In the genomic region with DNA sequence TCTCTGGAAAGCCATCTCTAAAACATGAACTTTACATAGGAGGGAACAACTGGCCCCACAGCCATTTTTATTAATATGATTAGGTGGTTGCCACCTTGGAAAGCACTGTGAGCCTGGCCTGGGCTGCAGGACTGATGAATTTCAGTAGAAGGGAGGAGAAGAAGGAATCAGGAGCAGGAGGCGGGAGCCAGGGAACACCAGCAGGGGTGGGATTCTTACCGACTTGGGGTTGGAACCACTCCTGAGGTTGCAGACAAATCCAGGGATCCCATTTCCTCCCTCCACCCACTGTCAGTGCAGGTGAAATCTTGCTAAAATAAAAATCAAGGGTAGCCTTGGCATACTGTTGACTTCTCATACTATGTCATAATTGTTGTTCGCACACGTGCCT, we compare ENCODE assay signal across 19 cellular contexts. TPM values are rescaled to one million over a fixed set of nuclear protein-coding genes. Genes with fewer than 3 reads are reported as not detected.
DNase-seq lines count a peak whose midpoint lies in the region; ATAC-seq, FAIRE-seq and TF ChIP-seq lines count a peak whose summit lies in the region.
"Had no signal": no experiment of that assay in that cellular context is flagged by ENCODE, and none has a peak within 500 bp of the region (broad histone marks: within the 10 kb centered on the region; RNA-seq: fewer than 3 reads in every experiment).

No MANE protein-coding gene starts in this region.

- intact Hi-C loops in PC-3 (cut with micrococcal nuclease): no loop called here

- no peak overlapping the region for H3K27ac ChIP-seq in PC-3 (ENCODE audit: low read length)
- no peak overlapping the region for H3K27ac ChIP-seq in keratinocyte (ENCODE audit: control insufficient read depth, insufficient read depth, low read length)
- no peak overlapping the region for H3K27ac ChIP-seq in neural progenitor cell

- CTCF ChIA-PET in activated CD8-positive, alpha-beta memory T cell treated with anti-CD3 and anti-CD28 coated beads, Interleukin-2, amount 10 ng/mL, durations not matched to agents 7 days and 5 days (lab: Charles Lee): interaction anchor here (0.7 to 1.6 kb wide), 4 partner anchors 10 to 115 kb away, joined by 3 to 5 read pairs (median 3); no protein-coding TSS in a partner anchor
- CTCF ChIA-PET in PC-3 (lab: Charles Lee): no interaction called here

- no TSS peak for BruUV-seq in PC-3 (replicated peaks; lab: Mats Ljungman, UMichigan)

- H3K4me2 ChIP-seq in PC-3 (ENCODE audit: low read length): no peak overlapping the region
- H3K4me2 ChIP-seq in keratinocyte (ENCODE audit: control insufficient read depth, extremely low read depth, insufficient read depth, low read depth, low read length): no peak overlapping the region
- no peak overlapping the region for H3K4me2 ChIP-seq in neural progenitor cell

- dilution Hi-C loops in keratinocyte (cut with MboI; ENCODE audit: extremely low pct_ligation_motif_present, low sequenced_read_pairs): no loop called here

- H3K4me1 Mint-ChIP-seq in activated CD8-positive, alpha-beta memory T cell treated with anti-CD3 and anti-CD28 coated beads, Interleukin-2, amount 10 ng/mL, durations not matched to agents 7 days and 5 days: peaks cover 40% of the 10 kb centered on the region
- H3K4me1 Mint-ChIP-seq in stimulated activated memory B cell treated with anti-CD40 and anti-IgM and Interleukin-4, amounts not matched to agents 10 μg/mL and 1 μg/mL and 100 μg/mL, for 72 hours: peaks cover 51% of the 10 kb centered on the region
- H3K4me1 Mint-ChIP-seq in neural progenitor cell: no peaks in the 10 kb centered on the region
- H3K4me1 Mint-ChIP-seq in activated T-cell treated with anti-CD3 and anti-CD28 coated beads, Interleukin-2, amount 50 U/mL, for 4 hours (ENCODE audit: low read depth): peaks cover 11% of the 10 kb centered on the region

- H3F3A ChIP-seq in PC-3 (ENCODE audit: low read length, unreplicated experiment) (no peaks in the 10 kb centered on the region), neural progenitor cell (ENCODE audit: low read depth) (peaks cover 8% of the 10 kb centered on the region)

- H3K4me3 Mint-ChIP-seq in activated CD8-positive, alpha-beta memory T cell treated with anti-CD3 and anti-CD28 coated beads, Interleukin-2, amount 10 ng/mL, durations not matched to agents 7 days and 5 days: no peak overlapping the region
- peak overlapping the region; percentile 32 for H3K4me3 Mint-ChIP-seq in stimulated activated memory B cell treated with anti-CD40 and anti-IgM and Interleukin-4, amounts not matched to agents 10 μg/mL and 1 μg/mL and 100 μg/mL, for 72 hours
- no peak overlapping the region for H3K4me3 Mint-ChIP-seq in neural progenitor cell
- H3K4me3 Mint-ChIP-seq in activated T-cell treated with anti-CD3 and anti-CD28 coated beads, Interleukin-2, amount 50 U/mL, for 4 hours: no peak overlapping the region
- H3K4me3 Mint-ChIP-seq: CD8-positive, alpha-beta T cell; central memory CD8-positive, alpha-beta T cell; immature natural killer cell; stimulated activated naive CD8-positive, alpha-beta T cell treated with anti-CD3 and anti-CD28 coated beads, Interleukin-15, Interleukin-2, amounts not matched to agents 100 ng/mL and 50 ng/mL, for 24 hours had no signal

- no peaks in the 10 kb centered on the region for H3K9me1 ChIP-seq in keratinocyte (ENCODE audit: control insufficient read depth, extremely low read depth, insufficient read depth, low read length)

- H3K79me2 ChIP-seq in PC-3 (ENCODE audit: low read length) (no peaks in the 10 kb centered on the region), keratinocyte (ENCODE audit: control insufficient read depth, insufficient read depth, low read length) (no peaks in the 10 kb centered on the region), neural progenitor cell (ENCODE audit: low read depth) (no peaks in the 10 kb centered on the region)

- H3K27ac Mint-ChIP-seq in activated CD8-positive, alpha-beta memory T cell treated with anti-CD3 and anti-CD28 coated beads, Interleukin-2, amount 10 ng/mL, durations not matched to agents 7 days and 5 days: peak overlapping the region; percentile 68
- peak overlapping the region; percentile 89 for H3K27ac Mint-ChIP-seq in stimulated activated memory B cell treated with anti-CD40 and anti-IgM and Interleukin-4, amounts not matched to agents 10 μg/mL and 1 μg/mL and 100 μg/mL, for 72 hours
- H3K27ac Mint-ChIP-seq in neural progenitor cell: no peak overlapping the region
- H3K27ac Mint-ChIP-seq: CD8-positive, alpha-beta T cell had no signal

- H2AFZ ChIP-seq in PC-3 (ENCODE audit: low read length): 0 out of 2 replicates have a peak overlapping the region, but pooled peaks have one; percentile 19
- H2AFZ ChIP-seq in keratinocyte (ENCODE audit: control insufficient read depth, low read length): peak overlapping the region; percentile 38
- no peak overlapping the region for H2AFZ ChIP-seq in neural progenitor cell (replicated peaks)

- no peak for TF ChIP-seq CTCF in PC-3 (conservative IDR thresholded peaks at IDR 0.05; ENCODE audit: low read depth, low read length)
- no peak for TF ChIP-seq CTCF in keratinocyte (optimal IDR thresholded peaks at IDR 0.05 in 1 of 3, IDR thresholded peaks at IDR 0.05 in 1 of 3, conservative IDR thresholded peaks at IDR 0.05 in 1 of 3; ENCODE audit: extremely low read depth in 1 of 3, insufficient read depth in 2 of 3, low read length in 3 of 3)
- TF ChIP-seq CTCF in neural progenitor cell (IDR thresholded peaks at IDR 0.05): no peak

- H3K27me3 Mint-ChIP-seq in activated CD8-positive, alpha-beta memory T cell treated with anti-CD3 and anti-CD28 coated beads, Interleukin-2, amount 10 ng/mL, durations not matched to agents 7 days and 5 days: no peaks in the 10 kb centered on the region
- H3K27me3 Mint-ChIP-seq in stimulated activated memory B cell treated with anti-CD40 and anti-IgM and Interleukin-4, amounts not matched to agents 10 μg/mL and 1 μg/mL and 100 μg/mL, for 72 hours: no peaks in the 10 kb centered on the region
- H3K27me3 Mint-ChIP-seq in neural progenitor cell (ENCODE audit: insufficient read depth, low read depth): peaks cover 7% of the 10 kb centered on the region
- no peaks in the 10 kb centered on the region for H3K27me3 Mint-ChIP-seq in activated T-cell treated with anti-CD3 and anti-CD28 coated beads, Interleukin-2, amount 50 U/mL, for 4 hours (ENCODE audit: low read depth)
- H3K27me3 Mint-ChIP-seq: central memory CD8-positive, alpha-beta T cell; stimulated activated naive CD8-positive, alpha-beta T cell treated with anti-CD3 and anti-CD28 coated beads, Interleukin-15, Interleukin-2, amounts not matched to agents 100 ng/mL and 50 ng/mL, for 24 hours had no signal

- no peaks in the 10 kb centered on the region for H3K36me3 Mint-ChIP-seq in activated CD8-positive, alpha-beta memory T cell treated with anti-CD3 and anti-CD28 coated beads, Interleukin-2, amount 10 ng/mL, durations not matched to agents 7 days and 5 days
- H3K36me3 Mint-ChIP-seq in stimulated activated memory B cell treated with anti-CD40 and anti-IgM and Interleukin-4, amounts not matched to agents 10 μg/mL and 1 μg/mL and 100 μg/mL, for 72 hours: no peaks in the 10 kb centered on the region
- no peaks in the 10 kb centered on the region for H3K36me3 Mint-ChIP-seq in neural progenitor cell
- no peaks in the 10 kb centered on the region for H3K36me3 Mint-ChIP-seq in activated T-cell treated with anti-CD3 and anti-CD28 coated beads, Interleukin-2, amount 50 U/mL, for 4 hours (ENCODE audit: insufficient read depth)
- H3K36me3 Mint-ChIP-seq: CD8-positive, alpha-beta T cell; immature natural killer cell had no signal

- no peak overlapping the region for H3K4me3 ChIP-seq in PC-3 (ENCODE audit: low read length)
- no peak overlapping the region for H3K4me3 ChIP-seq in keratinocyte (ENCODE audit: control insufficient read depth in 2 of 3, extremely low read depth in 1 of 3, insufficient read depth in 2 of 3, low read depth in 1 of 3, low read length in 3 of 3)
- no peak overlapping the region for H3K4me3 ChIP-seq in neural progenitor cell

- no peaks in the 10 kb centered on the region for H3K27me3 ChIP-seq in PC-3 (ENCODE audit: low read length)
- no peaks in the 10 kb centered on the region for H3K27me3 ChIP-seq in keratinocyte (ENCODE audit: control insufficient read depth, extremely low read depth, insufficient read depth, low read length)
- no peaks in the 10 kb centered on the region for H3K27me3 ChIP-seq in neural progenitor cell

- POLR2A ChIA-PET in PC-3 (lab: Charles Lee; ENCODE audit: unreplicated experiment): no interaction called here

- H3K9me3 Mint-ChIP-seq in activated CD8-positive, alpha-beta memory T cell treated with anti-CD3 and anti-CD28 coated beads, Interleukin-2, amount 10 ng/mL, durations not matched to agents 7 days and 5 days (ENCODE audit: low read depth): no peaks in the 10 kb centered on the region
- no peaks in the 10 kb centered on the region for H3K9me3 Mint-ChIP-seq in stimulated activated memory B cell treated with anti-CD40 and anti-IgM and Interleukin-4, amounts not matched to agents 10 μg/mL and 1 μg/mL and 100 μg/mL, for 72 hours
- H3K9me3 Mint-ChIP-seq in neural progenitor cell: no peaks in the 10 kb centered on the region
- H3K9me3 Mint-ChIP-seq in activated T-cell treated with anti-CD3 and anti-CD28 coated beads, Interleukin-2, amount 50 U/mL, for 4 hours: no peaks in the 10 kb centered on the region
- H3K9me3 Mint-ChIP-seq: CD8-positive, alpha-beta T cell; central memory CD8-positive, alpha-beta T cell; immature natural killer cell; stimulated activated naive CD8-positive, alpha-beta T cell treated with anti-CD3 and anti-CD28 coated beads, Interleukin-15, Interleukin-2, amounts not matched to agents 100 ng/mL and 50 ng/mL, for 24 hours had no signal

- H3K9me3 ChIP-seq in PC-3 (ENCODE audit: low read length) (no peaks in the 10 kb centered on the region), keratinocyte (ENCODE audit: control insufficient read depth, low read depth, low read length) (no peaks in the 10 kb centered on the region), neural progenitor cell (ENCODE audit: low read depth) (no peaks in the 10 kb centered on the region)

- DNase-seq in activated CD8-positive, alpha-beta memory T cell treated with anti-CD3 and anti-CD28 coated beads, Interleukin-2, amount 10 ng/mL, durations not matched to agents 7 days and 5 days: no peak
- no peak for DNase-seq in activated CD8-positive, alpha-beta memory T cell treated with anti-CD3 and anti-CD28 coated beads, Interleukin-2, amount 50 U/mL, for 4 hours
- DNase-seq in PC-3 (no peak), keratinocyte (ENCODE audit: low read depth, low spot score) (no peak), AG20443 (ENCODE audit: low spot score) (no peak), neural progenitor cell (ENCODE audit: low spot score) (no peak)
- DNase-seq in activated T-cell treated with anti-CD3 and anti-CD28 coated beads, Interleukin-2, amount 50 U/mL, for 4 hours: no peak
- DNase-seq: activated gamma-delta T cell treated with Interleukin-2 at 50 U/mL for 16 hours; CD8-positive, alpha-beta T cell; effector CD8-positive, alpha-beta T cell; GOT3; immature natural killer cell; mammary epithelial cell; NCI-H187; NK-92 treated with Interleukin-12 subunit alpha and Interleukin-12 subunit beta, amount 100 ng/mL, for 24 hours had no signal

- no peak overlapping the region for H3K9ac ChIP-seq in PC-3 (ENCODE audit: low read length)
- no peak overlapping the region for H3K9ac ChIP-seq in keratinocyte (ENCODE audit: control insufficient read depth, extremely low read depth, insufficient read depth, low read length)
- no peak overlapping the region for H3K9ac ChIP-seq in neural progenitor cell

- no peak for ATAC-seq in activated CD8-positive, alpha-beta memory T cell treated with anti-CD3 and anti-CD28 coated beads, Interleukin-2, amount 10 ng/mL, durations not matched to agents 7 days and 5 days
- no peak for ATAC-seq in PC-3
- ATAC-seq in stimulated activated memory B cell treated with anti-CD40 and anti-IgM and Interleukin-4, amounts not matched to agents 10 μg/mL and 1 μg/mL and 100 μg/mL, for 72 hours: no peak
- ATAC-seq in activated T-cell treated with anti-CD3 and anti-CD28 coated beads, Interleukin-2, amount 50 U/mL, for 4 hours: no peak
- ATAC-seq: CD8-positive, alpha-beta T cell had no signal

- no peaks in the 10 kb centered on the region for H4K20me1 ChIP-seq in PC-3 (ENCODE audit: low read length)
- no peaks in the 10 kb centered on the region for H4K20me1 ChIP-seq in keratinocyte (ENCODE audit: control insufficient read depth, extremely low read depth, insufficient read depth, low read length)
- no peaks in the 10 kb centered on the region for H4K20me1 ChIP-seq in neural progenitor cell (ENCODE audit: low read depth)

- H3K4me1 ChIP-seq in PC-3 (ENCODE audit: insufficient read depth, low read length): peaks cover 7% of the 10 kb centered on the region; the same call in 1 of the 2 replicates
- peaks cover 8% of the 10 kb centered on the region for H3K4me1 ChIP-seq in keratinocyte (ENCODE audit: control insufficient read depth, extremely low read depth, insufficient read depth, low read length)
- no peaks in the 10 kb centered on the region for H3K4me1 ChIP-seq in neural progenitor cell

- H3K36me3 ChIP-seq in PC-3 (ENCODE audit: low read depth, low read length) (no peaks in the 10 kb centered on the region), keratinocyte (ENCODE audit: control insufficient read depth in 2 of 2, extremely low read depth in 1 of 2, insufficient read depth in 2 of 2, low read length in 2 of 2) (no peaks in the 10 kb centered on the region), neural progenitor cell (no peaks in the 10 kb centered on the region)

- 0 out of 2 replicates have a peak, but pooled peaks cover 3% of the 10 kb centered on the region for H3K9me2 ChIP-seq in PC-3 (replicated peaks; ENCODE audit: low read length)

- no peak for FAIRE-seq in keratinocyte (lab: Jason Lieb, UNC)
- FAIRE-seq: urothelium cell line had no signal

RNA-seq across cellular contexts. Expression of a gene that starts 16.9 kb away (rescaled TPM):
- total RNA-seq in activated CD8-positive, alpha-beta memory T cell treated with anti-CD3 and anti-CD28 coated beads, Interleukin-2, amount 10 ng/mL, durations not matched to agents 7 days and 5 days: 10 to 100 TPM; 39.3 to 43.0 TPM
- total RNA-seq in PC-3 (2014; rRNA removed) (15.9 and 16.8 TPM in 2 replicates), neural progenitor cell (ENCODE audit: low replicate concordance) (0.34 and 2.7 TPM in 2 replicates)
- polyA plus RNA-seq in keratinocyte: 6.5 to 8.3 TPM (median 7.1 TPM) in 3 replicates
- polyA plus RNA-seq in keratinocyte (2011; ENCODE audit: low read depth): 2.8 TPM
- 3.2 and 4.9 TPM in 2 replicates for polyA plus RNA-seq in keratinocyte (2011; cell fraction: cytosol; rRNA removed)
- 16.6 and 20.8 TPM in 2 replicates for polyA plus RNA-seq in keratinocyte (2011; cell fraction: nucleus; rRNA removed)
- polyA plus RNA-seq in keratinocyte (2012; ENCODE audit: low replicate concordance): 3.3 and 5.9 TPM in 2 replicates
- 5.0 to 7.3 TPM (median 6.0 TPM) in 3 replicates for polyA minus RNA-seq in keratinocyte
- 2.5 TPM for polyA minus RNA-seq in keratinocyte (2011; cell fraction: cytosol; rRNA and poly(A)+ RNA removed)
- 7.8 and 10.7 TPM in 2 replicates for polyA minus RNA-seq in keratinocyte (2011; cell fraction: nucleus; rRNA and poly(A)+ RNA removed)
- 10 to 100 TPM; 76.3 to 88.2 (median 85.8) TPM for total RNA-seq in activated T-cell treated with anti-CD3 and anti-CD28 coated beads, Interleukin-2, amount 50 U/mL, for 4 hours
